In genomic region chr6:122381494-122382083, GRCh38 we compare ENCODE assay signal across 8 cellular contexts. TPM values are rescaled to one million over a fixed set of nuclear protein-coding genes. Genes with fewer than 3 reads are reported as not detected.
A peak's percentile ranks its signal among the peaks of the same experiment; 100 is the strongest.
DNase-seq lines count a peak whose midpoint lies in the region; ATAC-seq and TF ChIP-seq lines count a peak whose summit lies in the region.

No MANE protein-coding gene starts in this region.

- DNase-seq in BJ (ENCODE audit: low read depth) (peak; percentile 20), NCI-H2227 treated with DMSO at 0.1 percent for 48 hours (lab: John Stamatoyannopoulos, UW) (peak; percentile 55), medulla oblongata (ENCODE audit: extremely low spot score) (peak; percentile 79)
- DNase-seq in activated CD4-positive, alpha-beta T cell treated with anti-CD3 and anti-CD28 coated beads for 4 hours: peak; percentile 39 to 59
- DNase-seq in effector CD4-positive, alpha-beta T cell: peak; percentile 41
- DNase-seq in stimulated activated CD8-positive, alpha-beta memory T cell treated with anti-CD3 and anti-CD28 coated beads, Interleukin-4, amount 100 ng/mL, for 4 hours (ENCODE audit: low read depth in 2 of 2, low spot score in 1 of 2): peak; percentile 9 to 11

- TF ChIP-seq CTCF in BJ (IDR thresholded peaks at IDR 0.05; ENCODE audit: insufficient read depth, low read depth, low read length): peak; percentile 88

- ATAC-seq in GM18909 (IDR thresholded peaks at IDR 0.05; ENCODE audit: poor library complexity, unreplicated experiment) (peak; percentile 100), HG03108 (IDR thresholded peaks at IDR 0.05; ENCODE audit: unreplicated experiment) (peak; percentile 92)

- no peaks in the 10 kb centered on the region for H3K36me3 ChIP-seq in BJ (ENCODE audit: control insufficient read depth, insufficient read depth, low read length)

- H3K27me3 ChIP-seq in BJ (ENCODE audit: control insufficient read depth, insufficient read depth, low read length): peaks cover 3% of the 10 kb centered on the region; the same call in 1 of the 2 replicates

- H3K4me3 ChIP-seq in BJ (ENCODE audit: low read depth, low read length): no peak overlapping the region

- CTCF ChIA-PET in BJ (lab: Yijun Ruan, JAX): interaction anchor here (0.6 to 5.9 kb wide), 13 partner anchors 10 to 149 kb away, joined by 3 to 73 read pairs (median 4); partner anchors contain the start of genes HSF2 and SERINC1

- POLR2A ChIA-PET in BJ (lab: Charles Lee): no interaction called here

RNA-seq across cellular contexts. Expression of gene HSF2, which starts 17.9 kb away (rescaled TPM):
- 15.3 and 25.2 TPM in 2 replicates for polyA plus RNA-seq in BJ (2011; rRNA removed)
- 6.6 and 11.4 TPM in 2 replicates for polyA minus RNA-seq in BJ (2011; rRNA and poly(A)+ RNA removed)

Comparison
In these comparisons a context has a peak if more than half of its experiments do, and no peak if none do; other contexts are left out.
1. DNase-seq: peak in every context shown above with its lines; median percentile 79 in medulla oblongata; 55 in NCI-H2227 treated with DMSO at 0.1 percent for 48 hours; 49 in activated CD4-positive, alpha-beta T cell treated with anti-CD3 and anti-CD28 coated beads for 4 hours; 41 in effector CD4-positive, alpha-beta T cell; 20 in BJ; 10 in stimulated activated CD8-positive, alpha-beta memory T cell treated with anti-CD3 and anti-CD28 coated beads, Interleukin-4, amount 100 ng/mL, for 4 hours.